16 cellular contexts compared by ENCODE assay signal in genomic region chr3:12371525-12372140, GRCh38.
A peak's percentile ranks its signal among the peaks of the same experiment; 100 is the strongest.
DNase-seq lines count a peak whose midpoint lies in the region; ATAC-seq, FAIRE-seq and TF ChIP-seq lines count a peak whose summit lies in the region.
"Had no signal": no experiment of that assay in that cellular context is flagged by ENCODE, and none has a peak within 500 bp of the region (broad histone marks: within the 10 kb centered on the region; RNA-seq: fewer than 3 reads in every experiment).

No MANE protein-coding gene starts in this region.

- peak; percentile 50 for DNase-seq in G401 (ENCODE audit: low spot score)
- DNase-seq in RPMI7951 (ENCODE audit: low read depth) = peak; percentile 75
- DNase-seq in fibroblast of villous mesenchyme (ENCODE audit: low read depth) = peak; percentile 66
- peak; percentile 45 for DNase-seq in osteoblast (ENCODE audit: insufficient read length, low spot score, missing footprints)
- DNase-seq in DMS 273 treated with DMSO at 0.1 percent for 48 hours (lab: John Stamatoyannopoulos, UW) = no peak
- DNase-seq in NCI-H748 (lab: John Stamatoyannopoulos, UW; ENCODE audit: unreplicated experiment) = no peak
- DNase-seq in frontal cortex (ENCODE audit: low spot score in 2 of 2) = no peak
- DNase-seq: activated CD4-positive, alpha-beta T cell treated with anti-CD3 and anti-CD28 coated beads, Interleukin-2, amount 10 ng/mL, durations not matched to agents 24 days and 14 days; amniotic stem cell; foreskin melanocyte; GDM1; natural killer cell; NCI-H187 treated with DMSO at 0.1 percent for 48 hours; upper lobe of left lung had no signal

- H2AFZ ChIP-seq in osteoblast (ENCODE audit: low read length) = peak overlapping the region; percentile 21

- no peaks in the 10 kb centered on the region for H4K20me1 ChIP-seq in osteoblast (ENCODE audit: insufficient read depth, low read length)

- no peaks in the 10 kb centered on the region for H3K36me3 ChIP-seq in osteoblast (ENCODE audit: insufficient read depth, low read length)
- H3K36me3 ChIP-seq: upper lobe of left lung had no signal

- TF ChIP-seq CTCF in fibroblast of villous mesenchyme (IDR thresholded peaks at IDR 0.05; ENCODE audit: insufficient read depth, low read depth, low read length) = no peak
- no peak for TF ChIP-seq CTCF in osteoblast (IDR thresholded peaks at IDR 0.05; ENCODE audit: extremely low read depth, low read depth, low read length)

- no peaks in the 10 kb centered on the region for H3K9me3 ChIP-seq in osteoblast (ENCODE audit: low read depth, low read length)
- H3K9me3 ChIP-seq: upper lobe of left lung had no signal

- H3K4me3 ChIP-seq in fibroblast of villous mesenchyme (ENCODE audit: low read depth, low read length) = no peak overlapping the region
- H3K4me3 ChIP-seq in osteoblast (ENCODE audit: insufficient read depth, low read length) = no peak overlapping the region
- H3K4me3 ChIP-seq: upper lobe of left lung had no signal

- FAIRE-seq in frontal cortex (lab: Jason Lieb, UNC) = no peak

- no peak for ATAC-seq in HG02610 (IDR thresholded peaks at IDR 0.05; ENCODE audit: unreplicated experiment)
- ATAC-seq: natural killer cell had no signal

- peaks cover 12% of the 10 kb centered on the region for H3K4me1 ChIP-seq in osteoblast (ENCODE audit: insufficient read depth, low read length)

- H3K4me2 ChIP-seq in osteoblast (ENCODE audit: insufficient read depth, low read length) = peak overlapping the region; percentile 62
- H3K4me2 ChIP-seq: KMS-11 had no signal

- in situ Hi-C loops in G401 (cut with HindIII; ENCODE audit: low sequenced_read_pairs) = no loop called here

- no peak overlapping the region for H3K27ac ChIP-seq in osteoblast (ENCODE audit: low read depth, low read length)
- H3K27ac ChIP-seq: KMS-11 had no signal

- no peaks in the 10 kb centered on the region for H3K79me2 ChIP-seq in osteoblast (ENCODE audit: insufficient read depth, low read length)

- no peaks in the 10 kb centered on the region for H3K27me3 ChIP-seq in osteoblast (ENCODE audit: insufficient read depth, low read length)
- H3K27me3 ChIP-seq: upper lobe of left lung had no signal

Comparison
In these comparisons a context has a peak if more than half of its experiments do, and no peak if none do; other contexts are left out.
1. DNase-seq: peak in G401 (single experiment), RPMI7951 (single experiment), fibroblast of villous mesenchyme (single experiment) and osteoblast (single experiment); none in DMS 273 treated with DMSO at 0.1 percent for 48 hours (single experiment), NCI-H748 (single experiment) and frontal cortex (0 of 2).